Comparison of ENCODE assay signal across 8 cellular contexts in genomic region chr4:76949293-76950051, GRCh38. TPM values are rescaled to one million over a fixed set of nuclear protein-coding genes. Genes with fewer than 3 reads are reported as not detected.
A peak's percentile ranks its signal among the peaks of the same experiment; 100 is the strongest.
DNase-seq lines count a peak whose midpoint lies in the region; ATAC-seq and TF ChIP-seq lines count a peak whose summit lies in the region.

Gene SEPTIN11, plus strand, starts transcription at chr4:76949752. Its CDS starts 152 bp downstream, at chr4:76949904.

- peak within 1 kb of the TSS; percentile 94 for H2BK12ac ChIP-seq in trophoblast cell (ENCODE audit: low read length)

- H3K4me1 ChIP-seq in trophoblast cell (ENCODE audit: control insufficient read depth in 1 of 2, insufficient read depth in 2 of 2, low read length in 2 of 2), result peaks cover 10% of the 10 kb centered on the region in 2 experiments
- peaks cover 0 to 38% (median 4%) of the 10 kb centered on the region in 4 donors for H3K4me1 ChIP-seq in tibial nerve

- peaks cover 35% of the 10 kb centered on the region for H3K79me1 ChIP-seq in trophoblast cell (ENCODE audit: low read length)

- H3K36me3 Mint-ChIP-seq in activated naive CD8-positive, alpha-beta T cell treated with anti-CD3 and anti-CD28 coated beads, Interleukin-2, amount 50 U/mL, for 24 hours (ENCODE audit: low read depth), result peaks cover 3% of the 10 kb centered on the region

- H3K4me3 ChIP-seq in GM12875 (ENCODE audit: low read depth, low read length), result peak within 1 kb of the TSS; percentile 97
- peak within 1 kb of the TSS; percentile 99 for H3K4me3 ChIP-seq in trophoblast cell (ENCODE audit: low read depth, low read length)
- H3K4me3 ChIP-seq in tibial nerve, result peak within 1 kb of the TSS; percentile 67 to 83 (median 72)

- no peaks in the 10 kb centered on the region for H3K27me3 ChIP-seq in trophoblast cell (ENCODE audit: insufficient read depth, low read length)
- H3K27me3 ChIP-seq in tibial nerve, result no peaks in the 10 kb centered on the region

- peaks cover 30% of the 10 kb centered on the region for H3K79me2 ChIP-seq in trophoblast cell (ENCODE audit: control insufficient read depth, insufficient read depth, low read length, poor library complexity)

- H3K14ac ChIP-seq in trophoblast cell (ENCODE audit: low read length), result peak within 1 kb of the TSS; percentile 97

- H3K18ac ChIP-seq in trophoblast cell (ENCODE audit: low read length), result peak within 1 kb of the TSS; percentile 99

- H3K27ac ChIP-seq in trophoblast cell (ENCODE audit: low read depth, low read length) (peak within 1 kb of the TSS; percentile 98), tibial nerve (peak within 1 kb of the TSS; percentile 86 to 95 (median 90))

- peak within 1 kb of the TSS; percentile 89 for H4K12ac ChIP-seq in trophoblast cell (ENCODE audit: low read depth, low read length)

- peak within 1 kb of the TSS; percentile 97 for H4K91ac ChIP-seq in trophoblast cell (ENCODE audit: low read depth, low read length)

- no peak for TF ChIP-seq CTCF in GM12875 (IDR thresholded peaks at IDR 0.05; ENCODE audit: borderline replicate concordance, insufficient read depth, low read depth, low read length)
- TF ChIP-seq CTCF in tibial nerve (IDR thresholded peaks at IDR 0.05), result peak in 1 of 5 experiments; percentile 48

- H2BK5ac ChIP-seq in trophoblast cell (ENCODE audit: low read depth, low read length, poor library complexity), result peak within 1 kb of the TSS; percentile 97

- peak within 1 kb of the TSS; percentile 95 for H4K8ac ChIP-seq in trophoblast cell (ENCODE audit: low read depth, low read length)

- H3K4ac ChIP-seq in trophoblast cell (ENCODE audit: low read depth, low read length), result peak within 1 kb of the TSS; percentile 96

- intact Hi-C loops in Right ventricle myocardium superior (cut with DNase I), result loop anchor here (10.0 kb wide), 1 partner anchor 55 kb away; no protein-coding TSS in a partner anchor

- peak within 1 kb of the TSS; percentile 89 for H3K4me3 Mint-ChIP-seq in activated naive CD8-positive, alpha-beta T cell treated with anti-CD3 and anti-CD28 coated beads, Interleukin-2, amount 50 U/mL, for 24 hours

- peak; percentile 38 for DNase-seq in NCI-H128 (lab: John Stamatoyannopoulos, UW; ENCODE audit: unreplicated experiment)
- DNase-seq in SW 1271 (lab: John Stamatoyannopoulos, UW), result peak; percentile 14 to 80
- DNase-seq in activated naive CD8-positive, alpha-beta T cell treated with anti-CD3 and anti-CD28 coated beads, Interleukin-2, amount 50 U/mL, for 24 hours, result peak; percentile 82
- DNase-seq in Right ventricle myocardium superior, result peak; percentile 95
- peak; percentile 87 to 92 for DNase-seq in trophoblast cell
- peak; percentile 87 to 90 for DNase-seq in tibial nerve (ENCODE audit: low spot score in 2 of 2)

- ATAC-seq in HG02759 (IDR thresholded peaks at IDR 0.05; ENCODE audit: unreplicated experiment) (peak; percentile 73), Right ventricle myocardium superior (ENCODE audit: poor library complexity) (peak; percentile 93)
- peak; percentile 58 for ATAC-seq in activated naive CD8-positive, alpha-beta T cell treated with anti-CD3 and anti-CD28 coated beads, Interleukin-2, amount 50 U/mL, for 24 hours

- no peak within 1 kb of the TSS for H3K23ac ChIP-seq in trophoblast cell (ENCODE audit: low read length)

- peak within 1 kb of the TSS; percentile 91 for H2AFZ ChIP-seq in trophoblast cell (ENCODE audit: insufficient read depth, low read length, poor library complexity)

- WGBS in trophoblast cell (ENCODE audit: extremely low coverage, insufficient coverage, insufficient read length), result no CpG with 5 or more reads among the region's 85 CpGs
- 0 to 1% methylated on average over 33 to 68 of the region's 85 CpGs for WGBS in tibial nerve, 2 donors

- peaks cover 32% of the 10 kb centered on the region for H3K4me1 Mint-ChIP-seq in activated naive CD8-positive, alpha-beta T cell treated with anti-CD3 and anti-CD28 coated beads, Interleukin-2, amount 50 U/mL, for 24 hours

- peak in 1 of 2 donors; percentile 95 for TF ChIP-seq EP300 in tibial nerve (IDR thresholded peaks at IDR 0.05)

- TF ChIP-seq POLR2A in tibial nerve (IDR thresholded peaks at IDR 0.05), result peak; percentile 84 to 88

- peak within 1 kb of the TSS; percentile 91 for H2AK5ac ChIP-seq in trophoblast cell (ENCODE audit: low read length)

- H2BK120ac ChIP-seq in trophoblast cell (ENCODE audit: insufficient read depth, low read length, poor library complexity), result peak within 1 kb of the TSS; percentile 96

- no peaks in the 10 kb centered on the region for H3K9me3 Mint-ChIP-seq in activated naive CD8-positive, alpha-beta T cell treated with anti-CD3 and anti-CD28 coated beads, Interleukin-2, amount 50 U/mL, for 24 hours

- H3K9ac ChIP-seq in trophoblast cell (ENCODE audit: low read length), result peak within 1 kb of the TSS; percentile 99

- H3K36me3 ChIP-seq in trophoblast cell (ENCODE audit: control insufficient read depth in 1 of 2, insufficient read depth in 2 of 2, low read length in 2 of 2), result peaks cover 2 to 4% of the 10 kb centered on the region in 2 experiments
- no peaks in the 10 kb centered on the region for H3K36me3 ChIP-seq in tibial nerve

- peak within 1 kb of the TSS; percentile 63 for H3K4me2 ChIP-seq in trophoblast cell (ENCODE audit: low read length)

- H3K27ac Mint-ChIP-seq in activated naive CD8-positive, alpha-beta T cell treated with anti-CD3 and anti-CD28 coated beads, Interleukin-2, amount 50 U/mL, for 24 hours, result peak within 1 kb of the TSS; percentile 86

- H3K27me3 Mint-ChIP-seq in activated naive CD8-positive, alpha-beta T cell treated with anti-CD3 and anti-CD28 coated beads, Interleukin-2, amount 50 U/mL, for 24 hours, result peaks cover 2% of the 10 kb centered on the region

- H3K9me3 ChIP-seq in trophoblast cell (ENCODE audit: insufficient read depth, low read depth, low read length) (no peaks in the 10 kb centered on the region), tibial nerve (peaks cover 0 to 5% (median 0%) of the 10 kb centered on the region in 4 donors)

RNA-seq across cellular contexts. Expression of gene SEPTIN11, which starts in this region (rescaled TPM):
- total RNA-seq in Right ventricle myocardium superior (25.4 TPM), tibial nerve (100 to 1,000 TPM; 111 to 205 (median 176) TPM)
- 151 and 154 TPM in 2 replicates for polyA plus RNA-seq in trophoblast cell (2013)

Comparison
In these comparisons a context has a peak if more than half of its experiments do, and no peak if none do; other contexts are left out.
1. Peak in every context shown above with its lines: DNase-seq, ATAC-seq, H3K4me3 ChIP-seq and H3K27ac ChIP-seq.
2. DNase-seq: peak in every context shown above with its lines; median percentile 95 in Right ventricle myocardium superior; 90 in trophoblast cell; 88 in tibial nerve; 82 in activated naive CD8-positive, alpha-beta T cell treated with anti-CD3 and anti-CD28 coated beads, Interleukin-2, amount 50 U/mL, for 24 hours; 47 in SW 1271; 38 in NCI-H128.